ENCODE assay signal across 9 cellular contexts in the genomic region with DNA sequence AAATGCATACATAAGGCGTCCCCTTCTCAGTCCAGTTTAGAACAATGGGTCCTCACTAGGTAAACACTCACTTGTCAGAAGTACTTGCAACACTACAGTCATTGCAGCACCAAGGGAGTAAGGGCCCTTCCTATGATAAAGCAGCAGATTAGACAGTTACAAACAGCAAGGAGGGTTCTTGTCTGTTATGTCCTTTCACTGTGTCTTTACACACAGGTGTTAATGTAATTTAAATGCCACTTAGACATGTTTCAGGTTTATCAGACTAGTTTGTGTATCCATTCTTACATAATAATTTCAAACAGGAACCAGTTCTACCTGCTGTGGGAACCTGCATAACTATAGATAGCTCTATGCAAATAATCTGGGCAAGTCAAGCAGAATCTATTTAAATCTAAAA.
DNase-seq lines count a peak whose midpoint lies in the region; ATAC-seq lines count a peak whose summit lies in the region.
"Had no signal": no experiment of that assay in that cellular context is flagged by ENCODE, and none has a peak within 500 bp of the region (broad histone marks: within the 10 kb centered on the region; RNA-seq: fewer than 3 reads in every experiment).

No MANE protein-coding gene starts in this region.

- DNase-seq in epithelial cell of prostate (ENCODE audit: low read depth, low spot score) (peak; percentile 8), HK-2 (ENCODE audit: unreplicated experiment) (no peak), NCI-H226 (no peak), epidermal melanocyte (ENCODE audit: insufficient read length, low spot score) (no peak), NCI-H446 treated with DMSO at 0.1 percent for 48 hours (lab: John Stamatoyannopoulos, UW) (no peak)
- DNase-seq: central memory CD4-positive, alpha-beta T cell had no signal

- peak; percentile 93 for ATAC-seq in GM18499 (IDR thresholded peaks at IDR 0.05; ENCODE audit: insufficient read depth, unreplicated experiment)
- peak; percentile 95 for ATAC-seq in GM21515 (IDR thresholded peaks at IDR 0.05; ENCODE audit: unreplicated experiment)
- peak; percentile 86 for ATAC-seq in HG03432 (IDR thresholded peaks at IDR 0.05; ENCODE audit: unreplicated experiment)

- no peak overlapping the region for H3K27ac ChIP-seq in epithelial cell of prostate
